In genomic region chr2:4454907-4455306, GRCh38 we compare ENCODE assay signal across 8 cellular contexts.
"Had no signal": no experiment of that assay in that cellular context is flagged by ENCODE, and none has a peak within 500 bp of the region (broad histone marks: within the 10 kb centered on the region; RNA-seq: fewer than 3 reads in every experiment).

No MANE protein-coding gene starts in this region.

- H3K4me3 ChIP-seq: GM23338, HAP-1 had no signal

- H3K4me1 ChIP-seq: HAP-1 had no signal

- H2AFZ ChIP-seq: GM23338 had no signal

- H3K4me2 ChIP-seq: GM23338 had no signal

- DNase-seq: H7, HFFc6, Kasumi-1, KG1 had no signal

- ATAC-seq: GM23338, HCT116 had no signal

- H3K9me3 ChIP-seq: HAP-1 had no signal

- H3K36me3 ChIP-seq: HAP-1 had no signal

- H3K27ac ChIP-seq: HL-60 had no signal
